18 cellular contexts compared by ENCODE assay signal in genomic region chr14:54597795-54598443, GRCh38. TPM values are rescaled to one million over a fixed set of nuclear protein-coding genes. Genes with fewer than 3 reads are reported as not detected.
DNase-seq lines count a peak whose midpoint lies in the region; FAIRE-seq and TF ChIP-seq lines count a peak whose summit lies in the region.
"Had no signal": no experiment of that assay in that cellular context is flagged by ENCODE, and none has a peak within 500 bp of the region (broad histone marks: within the 10 kb centered on the region; RNA-seq: fewer than 3 reads in every experiment).

No MANE protein-coding gene starts in this region.

- peak; percentile 43 for DNase-seq in GDM1 (lab: John Stamatoyannopoulos, UW)
- peak; percentile 62 for DNase-seq in MV-4-11 (lab: John Stamatoyannopoulos, UW)
- peak; percentile 88 for DNase-seq in bronchial epithelial cell (ENCODE audit: low read depth)
- DNase-seq in myocyte (ENCODE audit: low read depth): peak; percentile 26
- no peak for DNase-seq in activated naive CD4-positive, alpha-beta T cell treated with Interleukin-2 at 50 U/mL for 16 hours
- DNase-seq in activated naive CD4-positive, alpha-beta T cell treated with anti-CD3 and anti-CD28 coated beads, Interleukin-2, amount 10 ng/mL, durations not matched to agents 7 days and 5 days: no peak
- DNase-seq in NCI-H226: no peak
- no peak for DNase-seq in D341Med (ENCODE audit: low spot score)
- DNase-seq: activated CD4-positive, alpha-beta T cell treated with anti-CD3 and anti-CD28 coated beads for 1 hour; activated naive CD4-positive, alpha-beta T cell treated with anti-CD3 and anti-CD28 coated beads for 36 hours; Karpas-422; left lung; NCI-H1930; NCI-H526 treated with DMSO at 0.1 percent for 48 hours; stomach; T-helper 1 cell had no signal

- H3K36me3 ChIP-seq in bronchial epithelial cell (ENCODE audit: control insufficient read depth, insufficient read depth, low read length): no peaks in the 10 kb centered on the region
- H3K36me3 ChIP-seq: left lung, stomach had no signal

- no peak overlapping the region for H3K4me3 ChIP-seq in bronchial epithelial cell (ENCODE audit: low read depth, low read length)
- H3K4me3 ChIP-seq: left lung, stomach had no signal

- H3K9me3 Mint-ChIP-seq in activated naive CD4-positive, alpha-beta T cell treated with anti-CD3 and anti-CD28 coated beads, Interleukin-2, amount 10 ng/mL, durations not matched to agents 7 days and 5 days: no peaks in the 10 kb centered on the region
- H3K9me3 Mint-ChIP-seq: activated naive CD4-positive, alpha-beta T cell treated with anti-CD3 and anti-CD28 coated beads for 36 hours had no signal

- CTCF ChIA-PET in activated naive CD4-positive, alpha-beta T cell treated with anti-CD3 and anti-CD28 coated beads, Interleukin-2, amount 10 ng/mL, durations not matched to agents 7 days and 5 days (lab: Charles Lee): interaction anchor here (0.6 to 1.4 kb wide), 3 partner anchors 12 to 45 kb away, joined by 3 read pairs; no protein-coding TSS in a partner anchor

- peaks cover 8% of the 10 kb centered on the region for H3K4me1 Mint-ChIP-seq in activated naive CD4-positive, alpha-beta T cell treated with anti-CD3 and anti-CD28 coated beads, Interleukin-2, amount 10 ng/mL, durations not matched to agents 7 days and 5 days

- no peak overlapping the region for H3K4me3 Mint-ChIP-seq in activated naive CD4-positive, alpha-beta T cell treated with anti-CD3 and anti-CD28 coated beads, Interleukin-2, amount 10 ng/mL, durations not matched to agents 7 days and 5 days
- H3K4me3 Mint-ChIP-seq: activated naive CD4-positive, alpha-beta T cell treated with anti-CD3 and anti-CD28 coated beads for 36 hours; brain had no signal

- H3K27me3 ChIP-seq in bronchial epithelial cell (ENCODE audit: control insufficient read depth, insufficient read depth, low read length): no peaks in the 10 kb centered on the region
- H3K27me3 ChIP-seq: left lung, stomach had no signal

- H3K27me3 Mint-ChIP-seq in activated naive CD4-positive, alpha-beta T cell treated with anti-CD3 and anti-CD28 coated beads, Interleukin-2, amount 10 ng/mL, durations not matched to agents 7 days and 5 days: no peaks in the 10 kb centered on the region

- TF ChIP-seq CTCF in bronchial epithelial cell (IDR thresholded peaks at IDR 0.05; ENCODE audit: insufficient read depth, low read length, severe bottlenecking): no peak

- no peak overlapping the region for H3K27ac Mint-ChIP-seq in activated naive CD4-positive, alpha-beta T cell treated with anti-CD3 and anti-CD28 coated beads, Interleukin-2, amount 10 ng/mL, durations not matched to agents 7 days and 5 days
- H3K27ac Mint-ChIP-seq: activated naive CD4-positive, alpha-beta T cell treated with anti-CD3 and anti-CD28 coated beads for 36 hours; brain had no signal

- no peak for FAIRE-seq in bronchial epithelial cell (lab: Jason Lieb, UNC)
- FAIRE-seq: RCC 7860 had no signal

- H3K36me3 Mint-ChIP-seq in activated naive CD4-positive, alpha-beta T cell treated with anti-CD3 and anti-CD28 coated beads, Interleukin-2, amount 10 ng/mL, durations not matched to agents 7 days and 5 days: no peaks in the 10 kb centered on the region

RNA-seq across cellular contexts. Expression of gene SAMD4A, which starts 31.0 kb away (rescaled TPM):
- total RNA-seq in bronchial epithelial cell (12.9 and 13.4 TPM in 2 replicates), myocyte (41.3 and 83.2 TPM in 2 replicates)
- polyA plus RNA-seq in myocyte (2012): 25.3 TPM

Comparison
In these comparisons a context has a peak if more than half of its experiments do, and no peak if none do; other contexts are left out.
1. DNase-seq: peak in GDM1 (single experiment), MV-4-11 (single experiment), bronchial epithelial cell (single experiment) and myocyte (single experiment); none in activated naive CD4-positive, alpha-beta T cell treated with Interleukin-2 at 50 U/mL for 16 hours (single experiment), activated naive CD4-positive, alpha-beta T cell treated with anti-CD3 and anti-CD28 coated beads, Interleukin-2, amount 10 ng/mL, durations not matched to agents 7 days and 5 days (single experiment), NCI-H226 (single experiment) and D341Med (single experiment).